ENCODE assay signal across 25 cellular contexts in genomic region chr5:72213482-72213881, GRCh38.
"Had no signal": no experiment of that assay in that cellular context is flagged by ENCODE, and none has a peak within 500 bp of the region (broad histone marks: within the 10 kb centered on the region; RNA-seq: fewer than 3 reads in every experiment).

No MANE protein-coding gene starts in this region.

- H3K4me3 Mint-ChIP-seq: activated CD4-positive, alpha-beta T cell treated with anti-CD3 and anti-CD28 coated beads for 36 hours; activated CD8-positive, alpha-beta T cell treated with anti-CD3 and anti-CD28 coated beads for 36 hours; activated naive CD4-positive, alpha-beta T cell treated with anti-CD3 and anti-CD28 coated beads for 36 hours; activated naive CD4-positive, alpha-beta T cell treated with anti-CD3 and anti-CD28 coated beads, Interleukin-2, amount 50 U/mL, for 24 hours; activated naive CD8-positive, alpha-beta T cell treated with anti-CD3 and anti-CD28 coated beads for 36 hours; activated naive CD8-positive, alpha-beta T cell treated with anti-CD3 and anti-CD28 coated beads, Interleukin-2, amount 50 U/mL, for 24 hours; activated T-cell treated with anti-CD3 and anti-CD28 coated beads, Interleukin-2, amount 50 U/mL, for 4 hours; endodermal cell had no signal

- H3K9me3 ChIP-seq: adrenal gland, body of pancreas had no signal

- H3K4me1 Mint-ChIP-seq: activated naive CD4-positive, alpha-beta T cell treated with anti-CD3 and anti-CD28 coated beads, Interleukin-2, amount 50 U/mL, for 24 hours; endodermal cell had no signal

- FAIRE-seq: colon, frontal cortex had no signal

- DNase-seq: activated CD4-positive, alpha-beta T cell treated with anti-CD3 and anti-CD28 coated beads for 36 hours; activated CD4-positive, alpha-beta T cell treated with anti-CD3 and anti-CD28 coated beads, Interleukin-2, amount 50 U/mL, for 1 hour; activated CD4-positive, alpha-beta T cell treated with anti-CD3 and anti-CD28 coated beads, Interleukin-2, amount 50 U/mL, for 48 hours; activated CD4-positive, CD25-positive, alpha-beta regulatory T cell; activated CD4-positive, CD25-positive, alpha-beta regulatory T cell treated with anti-CD3 and anti-CD28 coated beads, Interleukin-2, amount 50 U/mL, for 72 hours; activated CD8-positive, alpha-beta memory T cell treated with anti-CD3 and anti-CD28 coated beads for 24 hours; activated CD8-positive, alpha-beta T cell treated with anti-CD3 and anti-CD28 coated beads for 36 hours; activated effector memory CD4-positive, alpha-beta T cell treated with anti-CD3 and anti-CD28 coated beads, Interleukin-2, amount 50 U/mL, for 16 hours; activated naive CD4-positive, alpha-beta T cell treated with anti-CD3 and anti-CD28 coated beads for 36 hours; activated naive CD8-positive, alpha-beta T cell treated with anti-CD3 and anti-CD28 coated beads for 36 hours; activated naive CD8-positive, alpha-beta T cell treated with anti-CD3 and anti-CD28 coated beads, Interleukin-2, amount 50 U/mL, for 24 hours; activated T-cell treated with anti-CD3 and anti-CD28 coated beads, Interleukin-2, amount 50 U/mL, for 4 hours; adrenal gland; amygdala; aorta; body of pancreas; caudate nucleus; effector memory CD4-positive, alpha-beta T cell; endodermal cell; foreskin fibroblast; T-helper 2 cell had no signal

- H3K27me3 Mint-ChIP-seq: activated CD4-positive, alpha-beta T cell treated with anti-CD3 and anti-CD28 coated beads for 36 hours; activated CD8-positive, alpha-beta T cell treated with anti-CD3 and anti-CD28 coated beads for 36 hours; activated naive CD4-positive, alpha-beta T cell treated with anti-CD3 and anti-CD28 coated beads, Interleukin-2, amount 50 U/mL, for 24 hours; activated naive CD8-positive, alpha-beta T cell treated with anti-CD3 and anti-CD28 coated beads for 36 hours; activated naive CD8-positive, alpha-beta T cell treated with anti-CD3 and anti-CD28 coated beads, Interleukin-2, amount 50 U/mL, for 24 hours had no signal

- H3K9me3 Mint-ChIP-seq: activated CD8-positive, alpha-beta T cell treated with anti-CD3 and anti-CD28 coated beads for 36 hours; activated naive CD4-positive, alpha-beta T cell treated with anti-CD3 and anti-CD28 coated beads for 36 hours; activated naive CD4-positive, alpha-beta T cell treated with anti-CD3 and anti-CD28 coated beads, Interleukin-2, amount 50 U/mL, for 24 hours; activated naive CD8-positive, alpha-beta T cell treated with anti-CD3 and anti-CD28 coated beads for 36 hours; activated naive CD8-positive, alpha-beta T cell treated with anti-CD3 and anti-CD28 coated beads, Interleukin-2, amount 50 U/mL, for 24 hours; activated T-cell treated with anti-CD3 and anti-CD28 coated beads, Interleukin-2, amount 50 U/mL, for 4 hours; activated T-helper 2 cell treated with anti-CD3 and anti-CD28 coated beads, Interferon-gamma antibody, Interleukin-2, Interleukin-4, amounts not matched to agents 10 μg/mL and 5 μg/mL and 100 μg/mL, durations not matched to agents 14 hours and 24 hours and 36 hours; endodermal cell had no signal

- H3K27ac Mint-ChIP-seq: activated CD4-positive, alpha-beta T cell treated with anti-CD3 and anti-CD28 coated beads for 36 hours; activated CD8-positive, alpha-beta T cell treated with anti-CD3 and anti-CD28 coated beads for 36 hours; activated naive CD4-positive, alpha-beta T cell treated with anti-CD3 and anti-CD28 coated beads for 36 hours; activated naive CD4-positive, alpha-beta T cell treated with anti-CD3 and anti-CD28 coated beads, Interleukin-2, amount 50 U/mL, for 24 hours; activated naive CD8-positive, alpha-beta T cell treated with anti-CD3 and anti-CD28 coated beads for 36 hours; activated naive CD8-positive, alpha-beta T cell treated with anti-CD3 and anti-CD28 coated beads, Interleukin-2, amount 50 U/mL, for 24 hours; activated T-helper 2 cell treated with anti-CD3 and anti-CD28 coated beads, Interferon-gamma antibody, Interleukin-2, Interleukin-4, amounts not matched to agents 10 μg/mL and 5 μg/mL and 100 μg/mL, durations not matched to agents 14 hours and 24 hours and 36 hours; endodermal cell had no signal

- H3K4me3 ChIP-seq: adrenal gland, body of pancreas had no signal

- H3K27ac ChIP-seq: adrenal gland, body of pancreas had no signal

- H3K27me3 ChIP-seq: adrenal gland, body of pancreas had no signal
